8 cellular contexts compared by ENCODE assay signal in the genomic region with DNA sequence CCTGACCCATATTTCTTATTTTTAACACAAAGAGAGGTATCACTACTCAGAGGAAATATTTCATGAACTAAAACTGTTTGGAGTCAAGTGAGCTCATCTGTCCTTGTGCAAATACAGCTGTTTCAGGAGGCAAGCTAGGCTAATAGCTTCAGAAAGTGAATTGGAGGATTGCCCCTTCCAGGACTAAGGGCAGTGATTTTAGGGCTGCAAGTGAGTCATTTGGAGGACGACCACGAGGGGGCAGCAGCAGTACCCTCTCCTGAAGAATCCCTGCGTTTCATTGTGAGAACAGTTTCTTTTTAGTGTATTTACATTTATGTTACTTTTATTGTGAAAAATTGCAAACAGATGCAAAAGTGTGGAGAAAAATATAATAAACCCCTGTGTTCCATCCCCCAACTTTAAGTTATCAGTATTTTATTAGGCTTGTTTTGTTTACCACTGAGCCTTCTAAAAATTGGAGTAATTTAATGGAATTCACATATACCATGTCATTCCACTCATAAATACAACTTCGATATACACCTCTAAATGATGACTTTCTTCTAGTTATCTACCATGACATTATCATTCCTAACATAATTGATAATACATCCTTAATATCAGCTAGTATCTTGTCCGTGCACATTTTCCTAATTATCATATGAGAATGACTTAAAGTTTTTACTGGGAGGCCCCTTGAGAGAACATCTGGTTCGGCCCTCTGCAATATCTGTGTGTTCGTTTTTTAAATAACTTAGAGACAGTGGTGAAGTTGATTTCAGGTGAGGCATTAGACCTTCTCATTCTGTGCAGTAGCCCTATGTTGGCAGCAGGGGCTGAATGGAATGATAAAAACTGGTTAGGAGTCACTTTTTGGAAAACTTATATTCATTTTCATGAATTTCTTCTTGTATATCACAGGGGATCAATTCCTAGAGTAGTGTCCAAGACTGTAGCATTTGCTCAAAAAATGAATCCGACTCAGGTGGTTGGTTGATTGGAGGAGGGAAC. TPM values are rescaled to one million over a fixed set of nuclear protein-coding genes. Genes with fewer than 3 reads are reported as not detected.
DNase-seq lines count a peak whose midpoint lies in the region; ATAC-seq and TF ChIP-seq lines count a peak whose summit lies in the region.

No MANE protein-coding gene starts in this region.

- ATAC-seq in HG02798 (IDR thresholded peaks at IDR 0.05; ENCODE audit: poor library complexity, unreplicated experiment) (peak; percentile 45), GM21786 (IDR thresholded peaks at IDR 0.05; ENCODE audit: unreplicated experiment) (no peak)

- POLR2A ChIA-PET in CD8-positive, alpha-beta memory T cell (lab: Charles Lee) = interaction anchor here (3.1 kb wide), 1 partner anchor 32 kb away, joined by 9 read pairs; no protein-coding TSS in a partner anchor

- H3K4me3 Mint-ChIP-seq in CD8-positive, alpha-beta memory T cell = no peak overlapping the region

- H3K4me3 ChIP-seq in CD8-positive, alpha-beta memory T cell (ENCODE audit: low read length) = no peak overlapping the region
- no peak overlapping the region for H3K4me3 ChIP-seq in epithelial cell of esophagus (ENCODE audit: low read length)

- no peaks in the 10 kb centered on the region for H3K9me3 Mint-ChIP-seq in CD8-positive, alpha-beta memory T cell

- TF ChIP-seq CTCF in epithelial cell of esophagus (IDR thresholded peaks at IDR 0.05; ENCODE audit: insufficient read depth, low read depth, low read length, missing control alignments) = peak; percentile 83

- no peaks in the 10 kb centered on the region for H3K9me3 ChIP-seq in CD8-positive, alpha-beta memory T cell (ENCODE audit: low read length)

- peak; percentile 68 to 84 (median 74) for DNase-seq in CD8-positive, alpha-beta memory T cell
- DNase-seq in NOMO-1 treated with DMSO at 0.1 percent for 48 hours (lab: John Stamatoyannopoulos, UW; ENCODE audit: unreplicated experiment) (peak; percentile 74), epithelial cell of esophagus (ENCODE audit: low read depth) (peak; percentile 72), myocyte (ENCODE audit: low read depth) (peak; percentile 77)
- DNase-seq in activated CD8-positive, alpha-beta memory T cell treated with anti-CD3 and anti-CD28 coated beads, Interleukin-2, amount 50 U/mL, for 24 hours (ENCODE audit: extremely low read depth) = peak; percentile 67
- peak; percentile 65 to 86 for DNase-seq in stimulated activated CD8-positive, alpha-beta memory T cell treated with anti-CD3 and anti-CD28 coated beads, Interleukin-7, amount 100 ng/mL, for 1 hour (ENCODE audit: low read depth in 2 of 2)

- H3K36me3 Mint-ChIP-seq in CD8-positive, alpha-beta memory T cell = peaks cover 21 to 92% (median 42%) of the 10 kb centered on the region in 3 donors

- H3K36me3 ChIP-seq in CD8-positive, alpha-beta memory T cell (ENCODE audit: insufficient read depth, low read length) = peaks cover 58% of the 10 kb centered on the region

- H3K27ac ChIP-seq in CD8-positive, alpha-beta memory T cell (ENCODE audit: low read depth, low read length) = no peak overlapping the region

- H3K27me3 Mint-ChIP-seq in CD8-positive, alpha-beta memory T cell = no peaks in the 10 kb centered on the region

- H3K27ac Mint-ChIP-seq in CD8-positive, alpha-beta memory T cell = peak overlapping the region in 7 of 8 donors; percentile 1 to 70 (median 44)

- no peaks in the 10 kb centered on the region for H3K27me3 ChIP-seq in CD8-positive, alpha-beta memory T cell (ENCODE audit: insufficient read depth, low read length, poor library complexity, severe bottlenecking)

- CTCF ChIA-PET in CD8-positive, alpha-beta memory T cell (lab: Charles Lee) = interaction anchor here (0.6 to 8.8 kb wide), 18 partner anchors 9 to 184 kb away, joined by 3 to 130 read pairs (median 5); a partner anchor contains a TSS

- peaks cover 7 to 11% (median 8%) of the 10 kb centered on the region in 3 donors for H3K4me1 Mint-ChIP-seq in CD8-positive, alpha-beta memory T cell

- no peaks in the 10 kb centered on the region for H3K4me1 ChIP-seq in CD8-positive, alpha-beta memory T cell (ENCODE audit: insufficient read depth, low read length)

RNA-seq across cellular contexts. Expression of a gene that starts 13.7 kb away (rescaled TPM):
- 10 to 100 TPM; 22.3 to 22.5 TPM for total RNA-seq in CD8-positive, alpha-beta memory T cell
- 18.3 TPM for polyA plus RNA-seq in CD8-positive, alpha-beta memory T cell
- 8.4 and 11.9 TPM in 2 replicates for total RNA-seq in myocyte
- polyA plus RNA-seq in myocyte (2012) = 12.1 TPM

RNA-seq across cellular contexts. Expression of a gene that starts 19.9 kb away (rescaled TPM):
- total RNA-seq in CD8-positive, alpha-beta memory T cell = 1 to 10 TPM; 1.2 to 2.0 TPM
- polyA plus RNA-seq in CD8-positive, alpha-beta memory T cell = 15.5 TPM
- total RNA-seq in myocyte = 0.08 TPM in 1 of 2 replicates, not detected in the other
- polyA plus RNA-seq in myocyte (2012) = 0.15 TPM

RNA-seq across cellular contexts. Expression of a gene that starts 35.8 kb away (rescaled TPM):
- 10 to 100 TPM; 27.1 to 34.0 TPM for total RNA-seq in CD8-positive, alpha-beta memory T cell
- polyA plus RNA-seq in CD8-positive, alpha-beta memory T cell = 21.2 TPM
- total RNA-seq in myocyte = 53.1 and 55.7 TPM in 2 replicates
- polyA plus RNA-seq in myocyte (2012) = 25.2 TPM
